8 cellular contexts compared by ENCODE assay signal in the genomic region with DNA sequence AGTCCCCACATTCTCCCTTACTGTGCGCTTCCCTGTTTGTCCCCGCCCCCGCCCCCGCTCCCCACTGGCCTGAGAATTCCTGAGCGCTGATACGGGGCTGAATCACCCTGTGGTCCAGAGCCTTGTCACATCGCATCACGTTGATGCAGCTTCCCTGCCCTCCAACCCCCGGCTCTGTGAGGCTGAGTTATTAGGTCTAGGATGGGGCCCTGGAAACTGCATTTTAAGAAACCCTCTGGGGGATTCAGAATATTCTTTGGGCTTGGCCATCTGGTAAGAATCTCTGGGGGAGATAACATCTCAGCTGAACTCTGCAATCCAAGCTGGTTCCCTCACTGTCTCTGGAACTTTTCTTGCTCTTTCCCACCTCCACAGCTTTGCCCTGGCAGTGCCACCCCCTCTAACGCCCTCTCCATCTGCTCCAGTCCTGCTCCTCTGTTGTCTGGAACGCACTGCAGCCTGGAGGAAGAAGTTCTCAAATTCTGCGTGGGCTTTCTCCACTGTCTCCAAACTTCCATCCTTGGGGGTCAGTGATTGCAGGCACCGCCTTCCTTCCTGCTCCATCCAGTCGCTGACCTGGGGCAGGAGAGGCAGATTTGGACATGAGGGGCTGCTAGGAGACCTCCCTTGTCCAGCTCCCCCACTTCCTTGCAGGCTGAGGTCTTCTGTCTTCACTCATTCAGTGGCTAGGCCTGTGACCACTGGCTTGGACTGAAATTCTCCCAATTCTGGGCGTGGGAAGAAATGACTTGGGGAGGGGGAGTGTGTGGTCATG. TPM values are rescaled to one million over a fixed set of nuclear protein-coding genes. Genes with fewer than 3 reads are reported as not detected.
A peak's percentile ranks its signal among the peaks of the same experiment; 100 is the strongest.
DNase-seq lines count a peak whose midpoint lies in the region; ATAC-seq and TF ChIP-seq lines count a peak whose summit lies in the region.

No MANE protein-coding gene starts in this region.

- ATAC-seq in GM19035 (IDR thresholded peaks at IDR 0.05; ENCODE audit: unreplicated experiment): no peak

- no peaks in the 10 kb centered on the region for H3K27me3 ChIP-seq in MG63

- no peak overlapping the region for H3K4me3 ChIP-seq in MG63
- H3K4me3 ChIP-seq in epithelial cell of esophagus (ENCODE audit: low read length): no peak overlapping the region

- no peaks in the 10 kb centered on the region for H3K36me3 ChIP-seq in MG63

- DNase-seq in AG09319 (ENCODE audit: extremely low read depth, low read depth): peak; percentile 92
- DNase-seq in MG63: peak; percentile 99
- DNase-seq in epithelial cell of esophagus (ENCODE audit: low read depth): peak; percentile 94
- peak; percentile 25 for DNase-seq in mucosa of gallbladder (ENCODE audit: low spot score)
- DNase-seq in NCI-H748 (lab: John Stamatoyannopoulos, UW; ENCODE audit: unreplicated experiment): no peak
- DNase-seq in NCI-H2029 treated with DMSO at 0.1 percent for 48 hours (lab: John Stamatoyannopoulos, UW): no peak
- no peak for DNase-seq in NCI-H2029 (lab: John Stamatoyannopoulos, UW)

- TF ChIP-seq CTCF in AG09319 (IDR thresholded peaks at IDR 0.05; ENCODE audit: low read depth, low read length): no peak; the same call in 1 of the 2 replicates
- no peak for TF ChIP-seq CTCF in epithelial cell of esophagus (IDR thresholded peaks at IDR 0.05; ENCODE audit: insufficient read depth, low read depth, low read length, missing control alignments)

- no peaks in the 10 kb centered on the region for H3K9me3 ChIP-seq in MG63

RNA-seq across cellular contexts. Expression of gene KIAA1755, which starts 42.6 kb away (rescaled TPM):
- total RNA-seq in MG63 (2014; rRNA removed; shearing (Covaris generic); ENCODE audit: low replicate concordance): 1.2 and 1.5 TPM in 2 replicates
- 7.1 TPM for total RNA-seq in mucosa of gallbladder

RNA-seq across cellular contexts. Expression of gene TGM2, which starts 52.9 kb away (rescaled TPM):
- total RNA-seq in MG63 (2014; rRNA removed; shearing (Covaris generic); ENCODE audit: low replicate concordance): 82.5 and 111 TPM in 2 replicates
- 389 TPM for total RNA-seq in mucosa of gallbladder

Comparison
In these comparisons a context has a peak if more than half of its experiments do, and no peak if none do; other contexts are left out.
1. DNase-seq: peak in AG09319 (single experiment), MG63 (single experiment), epithelial cell of esophagus (single experiment) and mucosa of gallbladder (single experiment); none in NCI-H748 (single experiment), NCI-H2029 treated with DMSO at 0.1 percent for 48 hours (single experiment) and NCI-H2029 (single experiment).